ENCODE assay signal across 1 cellular context in the genomic region with DNA sequence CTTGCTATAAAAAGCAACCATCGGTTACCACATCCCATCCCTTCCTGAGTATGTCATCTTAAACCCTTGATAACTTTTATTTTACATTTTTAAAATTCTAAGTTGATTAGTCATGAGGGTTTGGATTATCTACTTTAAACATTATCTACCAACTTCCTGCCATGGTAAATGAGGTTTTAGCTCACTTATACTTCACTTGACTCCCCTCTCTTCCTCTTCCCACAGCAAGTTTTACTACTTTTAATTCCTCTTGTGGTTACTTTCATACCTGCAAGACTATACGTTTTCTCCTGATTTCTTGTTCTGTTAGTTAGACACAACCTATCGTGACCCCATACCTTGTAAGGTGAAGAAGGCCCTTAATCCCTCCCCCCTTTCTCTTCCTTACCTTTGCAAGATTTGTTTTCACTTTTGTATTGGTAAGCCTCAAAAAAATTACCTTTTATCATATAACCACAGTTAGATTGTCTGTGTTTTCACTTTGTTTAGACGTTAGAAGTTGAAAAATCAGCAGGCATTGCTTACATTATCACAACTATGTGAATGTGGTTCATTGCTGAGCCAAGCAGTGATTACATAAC.
TF ChIP-seq lines count a peak whose summit lies in the region.

No MANE protein-coding gene starts in this region.

TF ChIP-seq in A549, 52 proteins besides CTCF, POLR2A, EP300 and RAD21 (continued from another document):
- TF ChIP-seq RCOR1 (IDR thresholded peaks at IDR 0.05; ENCODE audit: low read depth, low read length) (no peak), TP53 (CRISPR knock-in tag; IDR thresholded peaks at IDR 0.05) (no peak), ESRRA (IDR thresholded peaks at IDR 0.05; ENCODE audit: borderline replicate concordance, low read length) (no peak), ZFP36 (IDR thresholded peaks at IDR 0.05; ENCODE audit: borderline replicate concordance, partially characterized antibody) (no peak), CHD4 (IDR thresholded peaks at IDR 0.05; ENCODE audit: borderline replicate concordance) (no peak)
